In genomic region chr5:90475436-90475980, GRCh38 we compare ENCODE assay signal across 9 cellular contexts. TPM values are rescaled to one million over a fixed set of nuclear protein-coding genes. Genes with fewer than 3 reads are reported as not detected.
DNase-seq lines count a peak whose midpoint lies in the region; ATAC-seq and TF ChIP-seq lines count a peak whose summit lies in the region.
"Had no signal": no experiment of that assay in that cellular context is flagged by ENCODE, and none has a peak within 500 bp of the region (broad histone marks: within the 10 kb centered on the region; RNA-seq: fewer than 3 reads in every experiment).

No MANE protein-coding gene starts in this region.

- H3K9me3 ChIP-seq in WERI-Rb-1 (ENCODE audit: severe bottlenecking): no peaks in the 10 kb centered on the region
- H3K9me3 ChIP-seq in iPS DF 6.9 (ENCODE audit: control insufficient read depth, insufficient read depth, low read length): no peaks in the 10 kb centered on the region
- H3K9me3 ChIP-seq in tibial artery: no peaks in the 10 kb centered on the region
- H3K9me3 ChIP-seq: mucosa of descending colon had no signal

- H3K4me3 ChIP-seq in WERI-Rb-1 (ENCODE audit: low read depth, low read length) (peak overlapping the region; percentile 55), iPS DF 6.9 (ENCODE audit: low read length) (peak overlapping the region; percentile 65; the same call in 1 of the 2 replicates), tibial artery (peak overlapping the region; percentile 77 to 84)
- H3K4me3 ChIP-seq: mucosa of descending colon had no signal

- H3K27ac ChIP-seq in WERI-Rb-1 (no peak overlapping the region), iPS DF 6.9 (ENCODE audit: low read length) (no peak overlapping the region), tibial artery (no peak overlapping the region)

- no peak overlapping the region for H3K27ac Mint-ChIP-seq in activated naive CD4-positive, alpha-beta T cell treated with anti-CD3 and anti-CD28 coated beads for 36 hours

- ATAC-seq in GM21737 (IDR thresholded peaks at IDR 0.05; ENCODE audit: unreplicated experiment): no peak
- ATAC-seq in GM21360 (IDR thresholded peaks at IDR 0.05; ENCODE audit: unreplicated experiment): no peak

- no peaks in the 10 kb centered on the region; the same call in 1 of the 2 replicates for H3K4me1 ChIP-seq in iPS DF 6.9 (ENCODE audit: control insufficient read depth, insufficient read depth, low read length)
- peaks cover 0 to 17% (median 13%) of the 10 kb centered on the region in 4 donors for H3K4me1 ChIP-seq in tibial artery

- CTCF ChIA-PET in activated naive CD4-positive, alpha-beta T cell treated with anti-CD3 and anti-CD28 coated beads for 36 hours (lab: Charles Lee): interaction anchor here (1.3 kb wide), 1 partner anchor 36 kb away, joined by 5 read pairs; no protein-coding TSS in a partner anchor

- no peak for DNase-seq in activated naive CD4-positive, alpha-beta T cell treated with anti-CD3 and anti-CD28 coated beads for 36 hours
- no peak for DNase-seq in activated naive CD4-positive, alpha-beta T cell treated with Interleukin-2 at 50 U/mL for 16 hours
- DNase-seq in WERI-Rb-1 (no peak), iPS DF 6.9 (ENCODE audit: low read depth, low spot score) (no peak), tibial artery (no peak), NCI-H345 (lab: John Stamatoyannopoulos, UW) (no peak)

- H3K4me1 Mint-ChIP-seq in activated naive CD4-positive, alpha-beta T cell treated with anti-CD3 and anti-CD28 coated beads for 36 hours (ENCODE audit: low read depth): peaks cover 31% of the 10 kb centered on the region

- peaks cover 2% of the 10 kb centered on the region for H3K9me3 Mint-ChIP-seq in activated naive CD4-positive, alpha-beta T cell treated with anti-CD3 and anti-CD28 coated beads for 36 hours

- peak overlapping the region; percentile 92 for H3K4me3 Mint-ChIP-seq in activated naive CD4-positive, alpha-beta T cell treated with anti-CD3 and anti-CD28 coated beads for 36 hours

- H3K36me3 ChIP-seq in WERI-Rb-1: no peaks in the 10 kb centered on the region
- no peaks in the 10 kb centered on the region for H3K36me3 ChIP-seq in iPS DF 6.9 (ENCODE audit: control insufficient read depth, insufficient read depth, low read length)
- no peaks in the 10 kb centered on the region for H3K36me3 ChIP-seq in tibial artery

- H3K36me3 Mint-ChIP-seq in activated naive CD4-positive, alpha-beta T cell treated with anti-CD3 and anti-CD28 coated beads for 36 hours (ENCODE audit: low read depth): peaks cover 22% of the 10 kb centered on the region

- H3K27me3 Mint-ChIP-seq in activated naive CD4-positive, alpha-beta T cell treated with anti-CD3 and anti-CD28 coated beads for 36 hours (ENCODE audit: low read depth): no peaks in the 10 kb centered on the region

- no CpG with 5 or more reads among the region's 17 CpGs for whole genome bisulfite sequencing in iPS DF 6.9 (ENCODE audit: insufficient coverage, insufficient read length)

- no peaks in the 10 kb centered on the region for H3K27me3 ChIP-seq in WERI-Rb-1 (ENCODE audit: insufficient read depth, low read depth, severe bottlenecking)
- no peaks in the 10 kb centered on the region for H3K27me3 ChIP-seq in iPS DF 6.9 (ENCODE audit: control insufficient read depth, insufficient read depth, low read length)
- H3K27me3 ChIP-seq in tibial artery: no peaks in the 10 kb centered on the region

- no peak for TF ChIP-seq CTCF in WERI-Rb-1 (IDR thresholded peaks at IDR 0.05; ENCODE audit: low read depth, low read length)
- TF ChIP-seq CTCF in tibial artery (IDR thresholded peaks at IDR 0.05): no peak

- intact Hi-C loops in activated naive CD4-positive, alpha-beta T cell treated with anti-CD3 and anti-CD28 coated beads for 36 hours (cut with micrococcal nuclease): loop anchor here (10.0 kb wide), 2 partner anchors 839 to 1591 kb away; partner anchors contain the start of gene MEF2C
- intact Hi-C loops in tibial artery (cut with DNase I; ENCODE audit: low total_unique reads): loop anchor here (5.0 kb wide), 1 partner anchor 52 kb away; the partner anchor contains the start of gene LYSMD3

RNA-seq across cellular contexts. Expression of gene POLR3G, which starts 0.8 kb away (rescaled TPM):
- total RNA-seq in activated naive CD4-positive, alpha-beta T cell treated with anti-CD3 and anti-CD28 coated beads for 36 hours: 10 to 100 TPM; 10.1 to 13.6 TPM

RNA-seq across cellular contexts. Expression of gene MBLAC2, which starts 0.9 kb away (rescaled TPM):
- total RNA-seq in activated naive CD4-positive, alpha-beta T cell treated with anti-CD3 and anti-CD28 coated beads for 36 hours: 1 to 10 TPM; 2.4 to 2.8 TPM

RNA-seq across cellular contexts. Expression of gene LYSMD3, which starts 53.9 kb away (rescaled TPM):
- total RNA-seq in activated naive CD4-positive, alpha-beta T cell treated with anti-CD3 and anti-CD28 coated beads for 36 hours: 10 to 100 TPM; 10.2 to 11.1 TPM
